ENCODE assay signal across 8 cellular contexts in the genomic region with DNA sequence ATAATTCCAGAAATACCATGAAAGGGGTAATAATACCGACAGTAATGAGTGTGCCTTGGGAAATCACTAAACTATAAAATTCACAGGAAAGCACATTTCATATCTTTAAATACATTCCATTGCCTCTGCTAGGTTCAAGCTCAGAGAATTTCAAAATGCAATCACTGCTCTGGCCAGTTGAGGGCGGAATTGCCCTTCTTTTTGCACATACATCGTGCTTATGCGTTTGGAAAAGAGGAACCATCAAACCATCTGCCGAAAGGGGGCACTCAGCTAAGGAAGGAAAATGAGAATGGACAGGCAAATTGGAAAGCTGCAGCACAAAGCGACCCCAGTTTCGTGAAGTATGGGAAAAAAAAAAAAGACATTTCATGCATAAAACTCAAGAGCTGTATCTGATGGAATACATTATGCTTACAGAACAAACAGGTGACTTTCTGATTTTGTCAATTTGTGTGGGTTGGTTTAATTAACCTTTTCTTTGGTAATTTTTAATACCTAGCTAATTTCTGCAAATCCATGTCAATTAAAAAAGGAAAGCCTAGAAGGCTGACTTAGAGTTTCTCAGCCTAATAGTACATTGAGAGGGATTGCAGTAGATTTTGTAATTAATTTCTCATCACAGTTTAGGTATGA.
DNase-seq lines count a peak whose midpoint lies in the region; ATAC-seq and TF ChIP-seq lines count a peak whose summit lies in the region.

No MANE protein-coding gene starts in this region.

- no peaks in the 10 kb centered on the region for H3K36me3 Mint-ChIP-seq in activated CD8-positive, alpha-beta T cell treated with anti-CD3 and anti-CD28 coated beads, Interleukin-2, amount 10 ng/mL, durations not matched to agents 7 days and 5 days (ENCODE audit: low read depth)
- H3K36me3 Mint-ChIP-seq in osteocyte (ENCODE audit: unreplicated experiment), result no peaks in the 10 kb centered on the region
- no peaks in the 10 kb centered on the region for H3K36me3 Mint-ChIP-seq in CD8-positive, alpha-beta memory T cell

- DNase-seq in ELR (ENCODE audit: low read depth), result peak; percentile 82
- peak; percentile 91 to 95 for DNase-seq in NCI-H524 (lab: John Stamatoyannopoulos, UW)
- peak; percentile 64 for DNase-seq in activated CD8-positive, alpha-beta T cell treated with anti-CD3 and anti-CD28 coated beads, Interleukin-2, amount 10 ng/mL, durations not matched to agents 7 days and 5 days
- DNase-seq in foreskin melanocyte, result peak; percentile 70
- DNase-seq in osteocyte (ENCODE audit: extremely low spot score, unreplicated experiment), result peak; percentile 86
- no peak for DNase-seq in CD8-positive, alpha-beta memory T cell

- POLR2A ChIA-PET in activated CD8-positive, alpha-beta T cell treated with anti-CD3 and anti-CD28 coated beads, Interleukin-2, amount 10 ng/mL, durations not matched to agents 7 days and 5 days (lab: Charles Lee), result no interaction called here
- POLR2A ChIA-PET in CD8-positive, alpha-beta memory T cell (lab: Charles Lee), result no interaction called here

- CTCF ChIA-PET in activated CD8-positive, alpha-beta T cell treated with anti-CD3 and anti-CD28 coated beads, Interleukin-2, amount 10 ng/mL, durations not matched to agents 7 days and 5 days (lab: Charles Lee), result interaction anchor here (0.7 to 1.4 kb wide), 8 partner anchors 9 to 1305 kb away, joined by 3 to 10 read pairs (median 5); no protein-coding TSS in a partner anchor
- CTCF ChIA-PET in CD8-positive, alpha-beta memory T cell (lab: Charles Lee), result no interaction called here

- H3K4me3 ChIP-seq in CD8-positive, alpha-beta memory T cell (ENCODE audit: low read length), result no peak overlapping the region

- no peaks in the 10 kb centered on the region for H3K4me1 Mint-ChIP-seq in activated CD8-positive, alpha-beta T cell treated with anti-CD3 and anti-CD28 coated beads, Interleukin-2, amount 10 ng/mL, durations not matched to agents 7 days and 5 days (ENCODE audit: low read depth)
- H3K4me1 Mint-ChIP-seq in osteocyte (ENCODE audit: unreplicated experiment), result no peaks in the 10 kb centered on the region
- no peaks in the 10 kb centered on the region for H3K4me1 Mint-ChIP-seq in CD8-positive, alpha-beta memory T cell

- no peak overlapping the region for H3K27ac ChIP-seq in CD8-positive, alpha-beta memory T cell (ENCODE audit: low read depth, low read length)

- no peak overlapping the region for H3K27ac Mint-ChIP-seq in activated CD8-positive, alpha-beta T cell treated with anti-CD3 and anti-CD28 coated beads, Interleukin-2, amount 10 ng/mL, durations not matched to agents 7 days and 5 days
- no peak overlapping the region for H3K27ac Mint-ChIP-seq in osteocyte (ENCODE audit: unreplicated experiment)
- H3K27ac Mint-ChIP-seq in CD8-positive, alpha-beta memory T cell, result no peak overlapping the region

- peak; percentile 98 for ATAC-seq in GM21447 (IDR thresholded peaks at IDR 0.05; ENCODE audit: unreplicated experiment)
- ATAC-seq in HG03575 (IDR thresholded peaks at IDR 0.05; ENCODE audit: extremely low read depth, insufficient number of reproducible peaks, low FRiP score, unreplicated experiment), result peak; percentile 98
- ATAC-seq in activated CD8-positive, alpha-beta T cell treated with anti-CD3 and anti-CD28 coated beads, Interleukin-2, amount 10 ng/mL, durations not matched to agents 7 days and 5 days, result peak; percentile 71

- TF ChIP-seq CTCF in osteocyte (IDR thresholded peaks at IDR 0.05), result peak; percentile 99

- H3K36me3 ChIP-seq in CD8-positive, alpha-beta memory T cell (ENCODE audit: insufficient read depth, low read length), result no peaks in the 10 kb centered on the region

- H3K9me3 Mint-ChIP-seq in activated CD8-positive, alpha-beta T cell treated with anti-CD3 and anti-CD28 coated beads, Interleukin-2, amount 10 ng/mL, durations not matched to agents 7 days and 5 days (ENCODE audit: insufficient read depth), result no peaks in the 10 kb centered on the region
- no peaks in the 10 kb centered on the region for H3K9me3 Mint-ChIP-seq in osteocyte (ENCODE audit: unreplicated experiment)
- peaks cover 0 to 4% (median 1%) of the 10 kb centered on the region in 5 donors for H3K9me3 Mint-ChIP-seq in CD8-positive, alpha-beta memory T cell

- H3K9me3 ChIP-seq in CD8-positive, alpha-beta memory T cell (ENCODE audit: low read length), result no peaks in the 10 kb centered on the region

- no peak overlapping the region for H3K4me3 Mint-ChIP-seq in activated CD8-positive, alpha-beta T cell treated with anti-CD3 and anti-CD28 coated beads, Interleukin-2, amount 10 ng/mL, durations not matched to agents 7 days and 5 days
- no peak overlapping the region for H3K4me3 Mint-ChIP-seq in osteocyte (ENCODE audit: unreplicated experiment)
- H3K4me3 Mint-ChIP-seq in CD8-positive, alpha-beta memory T cell, result no peak overlapping the region

- no peaks in the 10 kb centered on the region for H3K4me1 ChIP-seq in CD8-positive, alpha-beta memory T cell (ENCODE audit: insufficient read depth, low read length)

- no peaks in the 10 kb centered on the region for H3K27me3 Mint-ChIP-seq in activated CD8-positive, alpha-beta T cell treated with anti-CD3 and anti-CD28 coated beads, Interleukin-2, amount 10 ng/mL, durations not matched to agents 7 days and 5 days (ENCODE audit: low read depth)
- H3K27me3 Mint-ChIP-seq in osteocyte (ENCODE audit: unreplicated experiment), result peaks cover 39% of the 10 kb centered on the region
- H3K27me3 Mint-ChIP-seq in CD8-positive, alpha-beta memory T cell, result peaks cover 0 to 4% of the 10 kb centered on the region in 2 donors

- no peaks in the 10 kb centered on the region for H3K27me3 ChIP-seq in CD8-positive, alpha-beta memory T cell (ENCODE audit: insufficient read depth, low read length, poor library complexity, severe bottlenecking)

Comparison
In these comparisons a context has a peak if more than half of its experiments do, and no peak if none do; other contexts are left out.
1. DNase-seq: peak in ELR (single experiment), NCI-H524 (2 of 2), activated CD8-positive, alpha-beta T cell treated with anti-CD3 and anti-CD28 coated beads, Interleukin-2, amount 10 ng/mL, durations not matched to agents 7 days and 5 days (single experiment), foreskin melanocyte (single experiment) and osteocyte (single experiment); none in CD8-positive, alpha-beta memory T cell (0 of 5).
2. Peak in every context shown above with its lines, with median percentiles within 50 percentile points of each other: ATAC-seq.